In the genomic region with DNA sequence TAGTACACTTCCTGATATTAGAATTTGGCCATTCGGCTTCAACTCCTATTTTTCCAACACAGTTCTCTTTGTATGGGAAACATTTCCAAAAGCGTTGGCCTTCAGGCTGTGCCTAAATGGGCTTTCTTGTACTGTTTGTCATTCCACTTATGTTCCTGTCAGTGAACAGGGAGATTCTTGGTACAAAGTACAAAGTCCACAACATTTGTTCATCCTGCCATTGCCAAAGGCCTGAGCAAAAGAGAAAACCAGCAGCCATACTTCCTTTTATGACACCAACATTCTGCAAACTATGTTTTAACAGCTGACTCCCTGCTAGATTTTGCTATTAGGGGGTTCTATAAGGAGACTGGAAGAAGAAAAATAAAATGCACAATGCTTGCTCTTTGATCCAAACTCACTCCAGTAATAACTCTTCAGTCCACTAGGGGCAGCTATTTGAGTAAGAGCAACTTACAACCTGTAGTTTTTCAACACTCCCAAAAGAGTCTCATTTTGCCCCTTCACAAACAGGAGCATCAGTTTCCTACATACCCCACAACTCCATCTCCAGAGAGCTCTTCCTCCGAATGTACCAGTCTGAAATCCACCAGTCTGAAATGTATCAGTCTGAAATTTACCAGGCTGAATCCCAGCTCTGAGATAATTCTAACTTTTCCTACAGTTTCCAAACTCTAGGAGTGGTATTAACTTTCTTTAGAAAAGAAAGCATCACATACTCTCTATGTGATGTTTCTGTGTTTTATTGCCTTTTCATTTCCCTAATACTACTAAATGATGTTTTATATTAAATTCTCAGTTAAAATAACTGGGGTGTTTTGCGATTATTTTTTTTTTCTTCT, we compare ENCODE assay signal across 9 cellular contexts.
DNase-seq lines count a peak whose midpoint lies in the region; ATAC-seq and TF ChIP-seq lines count a peak whose summit lies in the region.
"Had no signal": no experiment of that assay in that cellular context is flagged by ENCODE, and none has a peak within 500 bp of the region (broad histone marks: within the 10 kb centered on the region; RNA-seq: fewer than 3 reads in every experiment).

No MANE protein-coding gene starts in this region.

- H3K4me1 Mint-ChIP-seq in natural killer cell treated with Interleukin-12 subunit alpha and Interleukin-12 subunit beta and Interleukin-15 and Interleukin-18, amount 100 ng/mL, for 72 hours (ENCODE audit: low read depth in 2 of 2), result no peaks in the 10 kb centered on the region

- no peaks in the 10 kb centered on the region for H3K27me3 Mint-ChIP-seq in natural killer cell treated with Interleukin-12 subunit alpha and Interleukin-12 subunit beta and Interleukin-15 and Interleukin-18, amount 100 ng/mL, for 72 hours
- H3K27me3 Mint-ChIP-seq: activated T-cell treated with anti-CD3 and anti-CD28 coated beads, Interleukin-2, amount 50 U/mL, for 24 hours had no signal

- H3K4me3 Mint-ChIP-seq in natural killer cell treated with Interleukin-12 subunit alpha and Interleukin-12 subunit beta and Interleukin-15 and Interleukin-18, amount 100 ng/mL, for 72 hours, result no peak overlapping the region
- H3K4me3 Mint-ChIP-seq: activated T-cell treated with anti-CD3 and anti-CD28 coated beads, Interleukin-2, amount 50 U/mL, for 24 hours had no signal

- DNase-seq in NCI-H446 treated with DMSO at 0.1 percent for 48 hours (lab: John Stamatoyannopoulos, UW), result peak; percentile 31
- DNase-seq in fibroblast of villous mesenchyme (ENCODE audit: low read depth), result no peak
- DNase-seq in activated CD4-positive, alpha-beta T cell treated with anti-CD3 and anti-CD28 coated beads for 48 hours, result no peak
- DNase-seq in HK-2 (ENCODE audit: unreplicated experiment), result no peak
- DNase-seq in natural killer cell treated with Interleukin-12 subunit alpha and Interleukin-12 subunit beta and Interleukin-15 and Interleukin-18, amount 100 ng/mL, for 72 hours (ENCODE audit: low spot score), result no peak
- DNase-seq: activated T-cell treated with anti-CD3 and anti-CD28 coated beads, Interleukin-2, amount 50 U/mL, for 24 hours had no signal

- H3K27ac ChIP-seq in BLaER1 treated with 17β-estradiol and CSF1 and Interleukin-3, amounts not matched to agents 10 nM and 100 nM, result peak overlapping the region in 3 of 11 experiments; percentile 56 to 66 (median 61); a peak in 1 of 22 replicates

- peak; percentile 35 for TF ChIP-seq CTCF in fibroblast of villous mesenchyme (IDR thresholded peaks at IDR 0.05; ENCODE audit: insufficient read depth, low read depth, low read length)

- no peaks in the 10 kb centered on the region for H3K9me3 ChIP-seq in BLaER1 treated with 17β-estradiol and CSF1 and Interleukin-3, amounts not matched to agents 10 nM and 100 nM (replicated peaks in 1 of 11)

- H3K9me3 Mint-ChIP-seq in natural killer cell treated with Interleukin-12 subunit alpha and Interleukin-12 subunit beta and Interleukin-15 and Interleukin-18, amount 100 ng/mL, for 72 hours, result peaks cover 4% of the 10 kb centered on the region

- ATAC-seq in GM21515 (IDR thresholded peaks at IDR 0.05; ENCODE audit: unreplicated experiment) (peak; percentile 55), GM19324 (IDR thresholded peaks at IDR 0.05; ENCODE audit: low FRiP score, unreplicated experiment) (no peak)
- ATAC-seq in natural killer cell treated with Interleukin-12 subunit alpha and Interleukin-12 subunit beta and Interleukin-15 and Interleukin-18, amount 100 ng/mL, for 72 hours, result no peak

- H3K27me3 ChIP-seq in BLaER1 treated with 17β-estradiol and CSF1 and Interleukin-3, amounts not matched to agents 10 nM and 100 nM, result no peaks in the 10 kb centered on the region

- H3K4me2 ChIP-seq in BLaER1 treated with 17β-estradiol and CSF1 and Interleukin-3, amounts not matched to agents 10 nM and 100 nM, result peak overlapping the region in 6 of 11 experiments; percentile 53 to 84 (median 82); a peak in 9 of 22 replicates

- peaks cover 0 to 27% (median 20%) of the 10 kb centered on the region in 10 experiments; a peak in 14 of 20 replicates for H3K4me1 ChIP-seq in BLaER1 treated with 17β-estradiol and CSF1 and Interleukin-3, amounts not matched to agents 10 nM and 100 nM

- H3K36me3 Mint-ChIP-seq in natural killer cell treated with Interleukin-12 subunit alpha and Interleukin-12 subunit beta and Interleukin-15 and Interleukin-18, amount 100 ng/mL, for 72 hours, result no peaks in the 10 kb centered on the region

- H4K20me1 ChIP-seq in BLaER1 treated with 17β-estradiol and CSF1 and Interleukin-3, amounts not matched to agents 10 nM and 100 nM, result no peaks in the 10 kb centered on the region

- H3K36me3 ChIP-seq in BLaER1 treated with 17β-estradiol and CSF1 and Interleukin-3, amounts not matched to agents 10 nM and 100 nM, result no peaks in the 10 kb centered on the region

- no peak overlapping the region for H3K4me3 ChIP-seq in BLaER1 treated with 17β-estradiol and CSF1 and Interleukin-3, amounts not matched to agents 10 nM and 100 nM
- no peak overlapping the region for H3K4me3 ChIP-seq in fibroblast of villous mesenchyme (ENCODE audit: low read depth, low read length)

- H3K27ac Mint-ChIP-seq in natural killer cell treated with Interleukin-12 subunit alpha and Interleukin-12 subunit beta and Interleukin-15 and Interleukin-18, amount 100 ng/mL, for 72 hours, result no peak overlapping the region
- H3K27ac Mint-ChIP-seq: activated T-cell treated with anti-CD3 and anti-CD28 coated beads, Interleukin-2, amount 50 U/mL, for 24 hours had no signal

- no peak overlapping the region; a peak in 1 of 22 replicates for H3K9ac ChIP-seq in BLaER1 treated with 17β-estradiol and CSF1 and Interleukin-3, amounts not matched to agents 10 nM and 100 nM
